17 cellular contexts compared by ENCODE assay signal in the genomic region with DNA sequence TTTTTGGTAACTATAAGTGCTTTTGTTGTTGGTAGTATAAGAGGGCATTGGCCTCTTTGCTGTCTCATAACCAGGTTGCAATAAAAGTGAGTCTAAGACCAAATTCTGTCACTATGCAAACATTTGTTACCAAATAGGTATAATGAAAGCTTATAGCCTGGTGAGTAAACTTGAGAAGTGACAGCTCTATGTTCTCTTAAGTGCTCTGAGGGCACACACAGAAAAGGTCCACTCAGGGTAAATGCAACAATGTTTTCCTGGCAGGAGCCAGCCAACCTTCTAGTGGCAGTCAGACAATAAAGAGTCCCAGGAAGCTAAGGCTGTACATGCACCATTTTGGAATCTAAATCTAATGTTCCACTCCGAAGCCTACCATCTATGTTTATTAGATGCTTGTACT.
DNase-seq lines count a peak whose midpoint lies in the region; ATAC-seq and TF ChIP-seq lines count a peak whose summit lies in the region.
"Had no signal": no experiment of that assay in that cellular context is flagged by ENCODE, and none has a peak within 500 bp of the region (broad histone marks: within the 10 kb centered on the region; RNA-seq: fewer than 3 reads in every experiment).

No MANE protein-coding gene starts in this region.

- DNase-seq in natural killer cell treated with Interleukin-12 subunit alpha and Interleukin-12 subunit beta and Interleukin-15 and Interleukin-18, amount 100 ng/mL, for 72 hours (ENCODE audit: low spot score): no peak
- DNase-seq in natural killer cell (no peak), NCI-H748 (lab: John Stamatoyannopoulos, UW; ENCODE audit: unreplicated experiment) (peak; percentile 69), hepatocyte (ENCODE audit: low spot score) (peak; percentile 18), NCI-H2171 (lab: John Stamatoyannopoulos, UW) (no peak), A673 (ENCODE audit: low spot score) (no peak), WERI-Rb-1 (no peak)
- DNase-seq: activated CD8-positive, alpha-beta T cell treated with anti-CD3 and anti-CD28 coated beads, Interleukin-2, amount 10 ng/mL, durations not matched to agents 7 days and 5 days; activated gamma-delta T cell; aorta; dorsolateral prefrontal cortex; GOT3; NCI-H1436 treated with DMSO at 0.1 percent for 48 hours; stimulated activated CD4-positive, alpha-beta T cell treated with anti-CD3 and anti-CD28 coated beads, Interleukin-2, amount 100 ng/mL, for 48 hours had no signal

- POLR2A ChIA-PET in A673 (lab: Charles Lee; ENCODE audit: low non-redundant PET): interaction anchor here (0.7 kb wide), 1 partner anchor 141 kb away, joined by 3 read pairs; no protein-coding TSS in a partner anchor

- no peak overlapping the region for H2AFZ ChIP-seq in hepatocyte

- peaks cover 0 to 4% of the 10 kb centered on the region in 2 donors for H3K27me3 Mint-ChIP-seq in natural killer cell treated with Interleukin-12 subunit alpha and Interleukin-12 subunit beta and Interleukin-15 and Interleukin-18, amount 100 ng/mL, for 72 hours
- peaks cover 0 to 16% of the 10 kb centered on the region in 2 donors for H3K27me3 Mint-ChIP-seq in natural killer cell (ENCODE audit: low read depth in 2 of 2)

- 88% methylated on average over 1 of the region's 1 CpG for WGBS in hepatocyte (ENCODE audit: low lambda C conversion rate, missing lambda C conversion rate)

- H3K27ac ChIP-seq in hepatocyte (no peak overlapping the region), A673 (ENCODE audit: low read depth, low read length, poor library complexity, severe bottlenecking) (no peak overlapping the region), WERI-Rb-1 (no peak overlapping the region)
- H3K27ac ChIP-seq: dorsolateral prefrontal cortex, SK-N-MC had no signal

- H3K36me3 ChIP-seq in hepatocyte (replicated peaks; ENCODE audit: insufficient read depth, low read depth) (no peaks in the 10 kb centered on the region), A673 (ENCODE audit: insufficient read depth, low read length, poor library complexity, severe bottlenecking) (no peaks in the 10 kb centered on the region), WERI-Rb-1 (no peaks in the 10 kb centered on the region)

- TF ChIP-seq CTCF in natural killer cell (IDR thresholded peaks at IDR 0.05): no peak
- TF ChIP-seq CTCF in hepatocyte (IDR thresholded peaks at IDR 0.05; ENCODE audit: poor library complexity): no peak
- TF ChIP-seq CTCF in A673 (conservative IDR thresholded peaks at IDR 0.05; ENCODE audit: low read depth, low read length): no peak
- TF ChIP-seq CTCF in WERI-Rb-1 (IDR thresholded peaks at IDR 0.05; ENCODE audit: low read depth, low read length): no peak

- H3K4me2 ChIP-seq in hepatocyte: no peak overlapping the region

- no peaks in the 10 kb centered on the region for H3K79me2 ChIP-seq in hepatocyte

- peaks cover 4% of the 10 kb centered on the region for H3K36me3 Mint-ChIP-seq in natural killer cell treated with Interleukin-12 subunit alpha and Interleukin-12 subunit beta and Interleukin-15 and Interleukin-18, amount 100 ng/mL, for 72 hours
- no peaks in the 10 kb centered on the region for H3K36me3 Mint-ChIP-seq in natural killer cell

- H3K9me3 ChIP-seq in hepatocyte (ENCODE audit: low read depth) (no peaks in the 10 kb centered on the region), A673 (ENCODE audit: low read depth, low read length, poor library complexity, severe bottlenecking) (no peaks in the 10 kb centered on the region), WERI-Rb-1 (ENCODE audit: severe bottlenecking) (no peaks in the 10 kb centered on the region)

- no peak overlapping the region for H3K4me3 ChIP-seq in hepatocyte
- H3K4me3 ChIP-seq in A673 (ENCODE audit: low read depth, low read length, poor library complexity, severe bottlenecking): no peak overlapping the region
- H3K4me3 ChIP-seq in WERI-Rb-1 (ENCODE audit: low read depth, low read length): no peak overlapping the region
- H3K4me3 ChIP-seq: dorsolateral prefrontal cortex, SK-N-MC had no signal

- H3K4me1 ChIP-seq in hepatocyte (ENCODE audit: insufficient read depth) (peaks cover 9% of the 10 kb centered on the region), A673 (ENCODE audit: insufficient read depth, low read length, poor library complexity, severe bottlenecking) (peaks cover 40% of the 10 kb centered on the region)

- H3K27me3 ChIP-seq in hepatocyte (no peaks in the 10 kb centered on the region), A673 (replicated peaks; ENCODE audit: insufficient read depth, low read depth, low read length, poor library complexity) (no peaks in the 10 kb centered on the region), WERI-Rb-1 (ENCODE audit: insufficient read depth, low read depth, severe bottlenecking) (no peaks in the 10 kb centered on the region)
- H3K27me3 ChIP-seq: dorsolateral prefrontal cortex had no signal

- BruUV-seq in A673 (replicated peaks; lab: Mats Ljungman, UMichigan): no TSS peak

- peak overlapping the region in 1 of 2 donors; percentile 85 for H3K27ac Mint-ChIP-seq in natural killer cell treated with Interleukin-12 subunit alpha and Interleukin-12 subunit beta and Interleukin-15 and Interleukin-18, amount 100 ng/mL, for 72 hours
- no peak overlapping the region for H3K27ac Mint-ChIP-seq in natural killer cell
- H3K27ac Mint-ChIP-seq: activated CD8-positive, alpha-beta T cell treated with anti-CD3 and anti-CD28 coated beads, Interleukin-2, amount 10 ng/mL, durations not matched to agents 7 days and 5 days had no signal

- intact Hi-C loops in natural killer cell (cut with micrococcal nuclease): no loop called here
- intact Hi-C loops in A673 (cut with micrococcal nuclease; ENCODE audit: unreplicated experiment): no loop called here

- peaks cover 21 to 50% of the 10 kb centered on the region in 2 donors for H3K4me1 Mint-ChIP-seq in natural killer cell treated with Interleukin-12 subunit alpha and Interleukin-12 subunit beta and Interleukin-15 and Interleukin-18, amount 100 ng/mL, for 72 hours (ENCODE audit: low read depth in 2 of 2)
- H3K4me1 Mint-ChIP-seq in natural killer cell: peaks cover 8 to 10% of the 10 kb centered on the region in 2 donors

- peak overlapping the region; percentile 7 for H3K4me3 Mint-ChIP-seq in natural killer cell treated with Interleukin-12 subunit alpha and Interleukin-12 subunit beta and Interleukin-15 and Interleukin-18, amount 100 ng/mL, for 72 hours
- H3K4me3 Mint-ChIP-seq in natural killer cell: no peak overlapping the region
- H3K4me3 Mint-ChIP-seq: activated CD8-positive, alpha-beta T cell treated with anti-CD3 and anti-CD28 coated beads, Interleukin-2, amount 10 ng/mL, durations not matched to agents 7 days and 5 days; neural crest cell had no signal

- CTCF ChIA-PET in A673 (lab: Charles Lee): no interaction called here

- H3K9me3 Mint-ChIP-seq in natural killer cell treated with Interleukin-12 subunit alpha and Interleukin-12 subunit beta and Interleukin-15 and Interleukin-18, amount 100 ng/mL, for 72 hours: no peaks in the 10 kb centered on the region
- H3K9me3 Mint-ChIP-seq in natural killer cell: no peaks in the 10 kb centered on the region
- H3K9me3 Mint-ChIP-seq: neural crest cell had no signal

- ATAC-seq in natural killer cell treated with Interleukin-12 subunit alpha and Interleukin-12 subunit beta and Interleukin-15 and Interleukin-18, amount 100 ng/mL, for 72 hours: no peak
- ATAC-seq in natural killer cell (no peak), GM19397 (IDR thresholded peaks at IDR 0.05; ENCODE audit: unreplicated experiment) (no peak)
- ATAC-seq: activated CD8-positive, alpha-beta T cell treated with anti-CD3 and anti-CD28 coated beads, Interleukin-2, amount 10 ng/mL, durations not matched to agents 7 days and 5 days had no signal

- H4K20me1 ChIP-seq in hepatocyte (ENCODE audit: insufficient read depth, poor library complexity, severe bottlenecking): no peaks in the 10 kb centered on the region

- H3K9me2 ChIP-seq in hepatocyte (replicated peaks; ENCODE audit: insufficient read depth): no peaks in the 10 kb centered on the region

Comparison
In these comparisons a context has a peak if more than half of its experiments do, and no peak if none do; other contexts are left out.
1. DNase-seq: peak in NCI-H748 (single experiment) and hepatocyte (single experiment); none in natural killer cell treated with Interleukin-12 subunit alpha and Interleukin-12 subunit beta and Interleukin-15 and Interleukin-18, amount 100 ng/mL, for 72 hours (single experiment), natural killer cell (single experiment), NCI-H2171 (single experiment), A673 (single experiment) and WERI-Rb-1 (single experiment).